Comparison of ENCODE assay signal across 8 cellular contexts in genomic region chr3:115147329-115148141, GRCh38. TPM values are rescaled to one million over a fixed set of nuclear protein-coding genes. Genes with fewer than 3 reads are reported as not detected.
DNase-seq lines count a peak whose midpoint lies in the region; ATAC-seq lines count a peak whose summit lies in the region.

No MANE protein-coding gene starts in this region.

- ATAC-seq in GM19043 (IDR thresholded peaks at IDR 0.05; ENCODE audit: low read depth, unreplicated experiment) (peak; percentile 72), HG03354 (IDR thresholded peaks at IDR 0.05; ENCODE audit: poor library complexity, severe bottlenecking, unreplicated experiment) (peak; percentile 82)

- DNase-seq in AG20443 (ENCODE audit: low spot score): peak; percentile 93
- DNase-seq in NCI-H446 (lab: John Stamatoyannopoulos, UW): peak; percentile 100
- DNase-seq in activated CD4-positive, alpha-beta T cell treated with anti-CD3 and anti-CD28 coated beads for 1 hour: peak; percentile 92
- DNase-seq in cerebellum (ENCODE audit: low spot score): peak; percentile 95
- DNase-seq in islet precursor cell: peak; percentile 99
- peak; percentile 89 for DNase-seq in stimulated activated CD4-positive, alpha-beta T cell treated with anti-CD3 and anti-CD28 coated beads, Interleukin-12 subunit alpha, Interleukin-12 subunit beta, amount 100 ng/mL, for 4 hours

RNA-seq across cellular contexts. Expression of gene ZBTB20, which starts 0.4 kb away (rescaled TPM):
- total RNA-seq in cerebellum: 84.3 TPM

Comparison
In these comparisons a context has a peak if more than half of its experiments do, and no peak if none do; other contexts are left out.
1. Peak in every context shown above with its lines: DNase-seq and ATAC-seq.